22 cellular contexts compared by ENCODE assay signal in the genomic region with DNA sequence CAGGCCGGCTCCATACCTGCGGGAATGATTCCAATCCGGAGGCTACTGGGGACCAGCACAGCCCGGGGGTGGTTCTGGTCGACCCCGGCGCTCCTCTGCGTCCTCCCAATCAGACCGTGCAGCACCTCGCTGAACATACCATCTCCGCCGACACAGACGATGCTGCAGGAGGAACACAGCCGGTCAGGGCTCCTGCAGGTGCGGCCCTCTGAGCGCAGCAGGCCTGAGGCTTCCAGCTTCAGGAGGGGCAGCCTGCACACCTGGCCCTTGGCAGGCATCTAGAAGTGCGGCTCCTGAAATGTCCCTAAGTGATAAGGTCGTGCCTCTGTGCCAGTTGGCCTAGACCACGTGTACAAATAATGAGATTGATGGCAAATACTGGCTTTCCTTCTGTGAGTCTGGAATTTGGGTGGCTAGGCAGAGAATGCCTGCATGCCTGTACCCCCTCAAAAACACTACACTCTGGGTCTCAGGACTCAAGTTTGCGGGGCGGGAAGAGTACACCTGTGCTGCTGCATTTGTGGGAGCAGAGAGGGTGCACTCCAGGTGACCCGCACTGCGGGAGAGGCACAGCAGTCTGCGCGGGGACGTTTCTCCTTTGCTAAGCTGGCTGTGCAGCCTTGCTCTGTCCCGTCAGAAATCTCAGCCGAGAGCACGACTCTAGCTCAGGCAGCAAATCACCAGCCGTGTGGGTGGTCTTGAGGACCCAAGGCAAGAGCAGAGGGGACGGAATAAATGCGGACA. TPM values are rescaled to one million over a fixed set of nuclear protein-coding genes. Genes with fewer than 3 reads are reported as not detected.
DNase-seq lines count a peak whose midpoint lies in the region; ATAC-seq and TF ChIP-seq lines count a peak whose summit lies in the region.
"Had no signal": no experiment of that assay in that cellular context is flagged by ENCODE, and none has a peak within 500 bp of the region (broad histone marks: within the 10 kb centered on the region; RNA-seq: fewer than 3 reads in every experiment).

No MANE protein-coding gene starts in this region.

- no peak overlapping the region for H3K9ac ChIP-seq in neuronal stem cell (ENCODE audit: low read depth, low read length, poor library complexity)
- H3K9ac ChIP-seq: SK-N-SH had no signal

- H3K36me3 Mint-ChIP-seq in effector memory CD8-positive, alpha-beta T cell (ENCODE audit: insufficient read depth): peaks cover 98% of the 10 kb centered on the region

- no peak overlapping the region for H3K4me3 ChIP-seq in heart left ventricle
- no peak overlapping the region for H3K4me3 ChIP-seq in neuronal stem cell (ENCODE audit: low read length in 2 of 2)
- H3K4me3 ChIP-seq in psoas muscle: no peak overlapping the region
- H3K4me3 ChIP-seq in uterus: no peak overlapping the region
- H3K4me3 ChIP-seq: A549 had no signal

- H2AK5ac ChIP-seq in neuronal stem cell (ENCODE audit: low read depth, low read length): no peak overlapping the region

- TF ChIP-seq POLR2A in heart left ventricle (IDR thresholded peaks at IDR 0.05): no peak
- TF ChIP-seq POLR2A in uterus (IDR thresholded peaks at IDR 0.05): no peak

- no peak overlapping the region for H2BK120ac ChIP-seq in neuronal stem cell (ENCODE audit: low read depth, low read length)

- no peak overlapping the region for H3K4ac ChIP-seq in neuronal stem cell (ENCODE audit: low read length)

- H3K14ac ChIP-seq in neuronal stem cell (ENCODE audit: low read length): no peak overlapping the region

- no peak overlapping the region for H2BK12ac ChIP-seq in neuronal stem cell (ENCODE audit: low read length)

- no peaks in the 10 kb centered on the region for H3K9me3 Mint-ChIP-seq in effector memory CD8-positive, alpha-beta T cell
- H3K9me3 Mint-ChIP-seq: IgD-negative memory B cell had no signal

- H3K4me2 ChIP-seq in neuronal stem cell (ENCODE audit: insufficient read depth, low read length, poor library complexity, severe bottlenecking): no peak overlapping the region
- H3K4me2 ChIP-seq: A549, SK-N-SH had no signal

- H3K4me1 Mint-ChIP-seq in effector memory CD8-positive, alpha-beta T cell (ENCODE audit: low read depth in 2 of 2): peaks cover 3 to 13% of the 10 kb centered on the region in 2 donors

- no peak overlapping the region for H3K18ac ChIP-seq in neuronal stem cell (ENCODE audit: low read length)

- peak overlapping the region; percentile 62 for H3K23ac ChIP-seq in neuronal stem cell (ENCODE audit: low read depth, low read length, poor library complexity)

- H3K27me3 ChIP-seq in heart left ventricle (no peaks in the 10 kb centered on the region), neuronal stem cell (ENCODE audit: control insufficient read depth in 3 of 3, insufficient read depth in 3 of 3, low read depth in 1 of 3, low read length in 3 of 3) (no peaks in the 10 kb centered on the region), psoas muscle (ENCODE audit: insufficient read depth in 3 of 3, low read length in 2 of 3) (no peaks in the 10 kb centered on the region), uterus (no peaks in the 10 kb centered on the region)
- H3K27me3 ChIP-seq: BE2C had no signal

- DNase-seq in Right ventricle myocardium superior (peak; percentile 14), heart left ventricle (no peak), neuronal stem cell (ENCODE audit: low spot score) (no peak), psoas muscle (no peak), uterus (no peak)
- DNase-seq in effector memory CD8-positive, alpha-beta T cell: no peak
- no peak for DNase-seq in activated CD8-positive, alpha-beta memory T cell treated with anti-CD3 and anti-CD28 coated beads, Interleukin-2, amount 50 U/mL, for 48 hours
- DNase-seq: BE2C; DMS79; Karpas-422; MV-4-11; NCI-H1105 treated with DMSO at 0.1 percent for 48 hours; NCI-H2029 treated with DMSO at 0.1 percent for 48 hours; NCI-H226; NCI-H524; NCI-H774; NK-92 treated with Interleukin-12 subunit alpha and Interleukin-12 subunit beta, amount 100 ng/mL, for 24 hours; SIG-M5; SK-N-SH had no signal

- no peaks in the 10 kb centered on the region for H3K27me3 Mint-ChIP-seq in effector memory CD8-positive, alpha-beta T cell
- H3K27me3 Mint-ChIP-seq: IgD-negative memory B cell had no signal

- H2AFZ ChIP-seq in neuronal stem cell (ENCODE audit: low read length): no peak overlapping the region

- H3K9me3 ChIP-seq in heart left ventricle (no peaks in the 10 kb centered on the region), neuronal stem cell (replicated peaks in 1 of 2; ENCODE audit: control insufficient read depth in 2 of 2, insufficient read depth in 1 of 2, low read depth in 1 of 2, low read length in 2 of 2) (no peaks in the 10 kb centered on the region), psoas muscle (no peaks in the 10 kb centered on the region), uterus (no peaks in the 10 kb centered on the region)
- H3K9me3 ChIP-seq: A549, BE2C, SK-N-SH had no signal

- peaks cover 0 to 10% (median 0%) of the 10 kb centered on the region in 12 donors for H3K4me1 ChIP-seq in heart left ventricle
- H3K4me1 ChIP-seq in neuronal stem cell (ENCODE audit: control insufficient read depth in 2 of 2, insufficient read depth in 1 of 2, low read depth in 1 of 2, low read length in 2 of 2): no peaks in the 10 kb centered on the region
- H3K4me1 ChIP-seq in psoas muscle: no peaks in the 10 kb centered on the region
- no peaks in the 10 kb centered on the region for H3K4me1 ChIP-seq in uterus
- H3K4me1 ChIP-seq: A549, BE2C had no signal

- TF ChIP-seq CTCF in heart left ventricle (IDR thresholded peaks at IDR 0.05) (no peak), psoas muscle (IDR thresholded peaks at IDR 0.05) (no peak), uterus (IDR thresholded peaks at IDR 0.05) (no peak)

- intact Hi-C loops in Right ventricle myocardium superior (cut with DNase I) (no loop called here), heart left ventricle (cut with DNase I) (no loop called here), psoas muscle (cut with DNase I) (no loop called here), uterus (cut with DNase I; ENCODE audit: low total_unique reads) (no loop called here)

- H2BK5ac ChIP-seq in neuronal stem cell (ENCODE audit: low read length): peak overlapping the region; percentile 46

- H3K36me3 ChIP-seq in heart left ventricle (peaks cover 4 to 98% (median 92%) of the 10 kb centered on the region in 9 donors), neuronal stem cell (replicated peaks in 1 of 2; ENCODE audit: control insufficient read depth in 2 of 2, insufficient read depth in 2 of 2, low read length in 2 of 2) (peaks cover 58 to 93% of the 10 kb centered on the region in 2 donors), psoas muscle (ENCODE audit: insufficient read depth in 1 of 2, low read depth in 1 of 2) (peaks cover 3 to 95% of the 10 kb centered on the region in 2 donors), uterus (no peaks in the 10 kb centered on the region)

- H3K4me3 Mint-ChIP-seq in effector memory CD8-positive, alpha-beta T cell: no peak overlapping the region

- H3K27ac ChIP-seq in heart left ventricle: no peak overlapping the region
- H3K27ac ChIP-seq in neuronal stem cell (replicated peaks; ENCODE audit: low read length): no peak overlapping the region
- no peak overlapping the region for H3K27ac ChIP-seq in psoas muscle
- no peak overlapping the region for H3K27ac ChIP-seq in uterus
- H3K27ac ChIP-seq: A549, RWPE1 had no signal

- WGBS in heart left ventricle, 4 donors: 91 to 93% (median 92%) methylated on average over 29 to 32 of the region's 32 CpGs
- WGBS in neuronal stem cell (ENCODE audit: extremely low coverage in 2 of 2, insufficient read length in 2 of 2, insufficient replicate concordance in 1 of 2), 2 donors: no CpG with 5 or more reads among the region's 32 CpGs
- WGBS in psoas muscle, 3 donors: 89 to 94% (median 92%) methylated on average over 32 of the region's 32 CpGs

- H4K8ac ChIP-seq in neuronal stem cell (ENCODE audit: low read depth, low read length): no peak overlapping the region

- peak overlapping the region; percentile 28 to 59 for H3K27ac Mint-ChIP-seq in effector memory CD8-positive, alpha-beta T cell

- ATAC-seq in Right ventricle myocardium superior (ENCODE audit: poor library complexity) (no peak), heart left ventricle (no peak), psoas muscle (no peak)
- ATAC-seq in effector memory CD8-positive, alpha-beta T cell (replicated peaks): no peak
- ATAC-seq: A549 had no signal

- peaks cover 3% of the 10 kb centered on the region for H3K79me1 ChIP-seq in neuronal stem cell (ENCODE audit: low read depth, low read length)

- no peak overlapping the region for H2BK15ac ChIP-seq in neuronal stem cell (ENCODE audit: low read length)

- H4K91ac ChIP-seq in neuronal stem cell (ENCODE audit: low read depth, low read length, poor library complexity): no peak overlapping the region

RNA-seq across cellular contexts. Expression of a gene that starts 30.1 kb away (rescaled TPM):
- total RNA-seq in Right ventricle myocardium superior (69.0 TPM), heart left ventricle (100 to 1,000 TPM in 1 of 9 donors, 10 to 100 TPM in 8; 52.6 to 125 (median 72.3) TPM), psoas muscle (10 to 100 TPM; 26.9 to 38.1 (median 33.9) TPM), uterus (10 to 100 TPM; 37.4 to 59.9 (median 57.3) TPM)
- polyA plus RNA-seq in heart left ventricle (100 to 1,000 TPM in 1 of 2 donors, 10 to 100 TPM in 1; 17.8 to 114 TPM), psoas muscle (10 to 100 TPM; 13.0 to 26.8 (median 24.8) TPM)
- 50.9 TPM for polyA plus RNA-seq in neuronal stem cell (2013, experiment 1 of 2)
- 51.4 TPM for polyA plus RNA-seq in neuronal stem cell (2013, experiment 2 of 2)

RNA-seq across cellular contexts. Expression of a gene that starts 54.5 kb away (rescaled TPM):
- total RNA-seq in Right ventricle myocardium superior: 14.0 TPM
- total RNA-seq in heart left ventricle: 10 to 100 TPM; 14.0 to 30.7 (median 18.6) TPM
- polyA plus RNA-seq in heart left ventricle: 10 to 100 TPM in 1 of 2 donors, 1 to 10 TPM in 1; 9.4 to 18.9 TPM
- polyA plus RNA-seq in neuronal stem cell (2013, experiment 1 of 2): 10.2 TPM
- 10.6 TPM for polyA plus RNA-seq in neuronal stem cell (2013, experiment 2 of 2)
- total RNA-seq in psoas muscle: 10 to 100 TPM; 15.7 to 25.0 (median 20.6) TPM
- 10 to 100 TPM; 11.7 to 19.0 (median 14.8) TPM for polyA plus RNA-seq in psoas muscle
- 10 to 100 TPM in 3 of 4 donors, 1 to 10 TPM in 1; 9.2 to 45.3 (median 22.8) TPM for total RNA-seq in uterus
